In the genomic region with DNA sequence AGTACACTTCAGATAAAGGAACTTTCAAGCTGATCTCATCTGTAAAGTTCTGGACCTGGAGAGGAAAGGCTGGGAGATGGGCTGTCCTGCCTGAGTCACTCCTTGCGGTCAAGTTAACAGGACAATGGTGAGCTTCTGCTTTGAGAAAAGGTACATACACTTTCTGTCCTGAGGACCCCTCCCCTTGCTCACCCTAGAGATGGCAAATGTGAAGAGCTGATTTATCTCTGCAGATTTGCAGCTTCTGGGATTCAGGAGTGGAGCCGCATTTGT, we compare ENCODE assay signal across 24 cellular contexts.
DNase-seq lines count a peak whose midpoint lies in the region; ATAC-seq, FAIRE-seq and TF ChIP-seq lines count a peak whose summit lies in the region.
"Had no signal": no experiment of that assay in that cellular context is flagged by ENCODE, and none has a peak within 500 bp of the region (broad histone marks: within the 10 kb centered on the region; RNA-seq: fewer than 3 reads in every experiment).

No MANE protein-coding gene starts in this region.

- 90% methylated on average over 2 of the region's 2 CpGs; no CpG with 5 or more reads in 1 of the 2 experiments for WGBS in mesodermal cell (ENCODE audit: insufficient coverage in 2 of 2), 2 experiments
- 80 to 89% methylated on average over 2 of the region's 2 CpGs for WGBS in pancreas, 2 donors

- FAIRE-seq in astrocyte (lab: Jason Lieb, UNC) (no peak), pancreas (lab: Jason Lieb, UNC) (no peak)
- FAIRE-seq: A549 had no signal

- no peaks in the 10 kb centered on the region for H4K20me1 ChIP-seq in astrocyte (ENCODE audit: insufficient read depth, low read length)

- intact Hi-C loops in activated T-helper 1 cell treated with anti-CD3 and anti-CD28 coated beads, Interleukin-12 subunit alpha, Interleukin-12 subunit beta, Interleukin-2, Interleukin-4 antibody, amounts not matched to agents 30 ng/mL and 10 ng/mL and 1 ng/mL, durations not matched to agents 14 hours and 24 hours and 36 hours (cut with micrococcal nuclease) = no loop called here
- intact Hi-C loops in vagina (cut with DNase I) (no loop called here), pancreas (cut with DNase I) (no loop called here)
- intact Hi-C loops in activated T-helper 2 cell treated with anti-CD3 and anti-CD28 coated beads, Interferon-gamma antibody, Interleukin-2, Interleukin-4, amounts not matched to agents 10 μg/mL and 5 μg/mL and 100 μg/mL, durations not matched to agents 14 hours and 24 hours and 36 hours (cut with micrococcal nuclease) = no loop called here

- peaks cover 31% of the 10 kb centered on the region for H3K36me3 Mint-ChIP-seq in stimulated activated naive CD8-positive, alpha-beta T cell treated with anti-CD3 and anti-CD28 coated beads, Interleukin-15, Interleukin-2, amounts not matched to agents 100 ng/mL and 50 ng/mL, for 24 hours (ENCODE audit: low read depth)
- no peaks in the 10 kb centered on the region for H3K36me3 Mint-ChIP-seq in astrocyte (ENCODE audit: low read depth, unreplicated experiment)
- H3K36me3 Mint-ChIP-seq in activated T-helper 1 cell treated with anti-CD3 and anti-CD28 coated beads, Interleukin-12 subunit alpha, Interleukin-12 subunit beta, Interleukin-2, Interleukin-4 antibody, amounts not matched to agents 30 ng/mL and 10 ng/mL and 1 ng/mL, durations not matched to agents 14 hours and 24 hours and 36 hours (ENCODE audit: low read depth) = peaks cover 30% of the 10 kb centered on the region
- H3K36me3 Mint-ChIP-seq in activated T-helper 2 cell treated with anti-CD3 and anti-CD28 coated beads, Interferon-gamma antibody, Interleukin-2, Interleukin-4, amounts not matched to agents 10 μg/mL and 5 μg/mL and 100 μg/mL, durations not matched to agents 14 hours and 24 hours and 36 hours (ENCODE audit: low read depth) = peaks cover 44% of the 10 kb centered on the region
- H3K36me3 Mint-ChIP-seq: stimulated activated memory B cell treated with anti-CD40 and anti-IgM and Interleukin-4, amounts not matched to agents 10 μg/mL and 1 μg/mL and 100 μg/mL, for 72 hours had no signal

- no peaks in the 10 kb centered on the region for H3K36me3 ChIP-seq in astrocyte (ENCODE audit: insufficient read depth, low read length)
- H3K36me3 ChIP-seq in mesodermal cell (ENCODE audit: control insufficient read depth, insufficient read depth, low read length) = no peaks in the 10 kb centered on the region
- H3K36me3 ChIP-seq in vagina = no peaks in the 10 kb centered on the region
- no peaks in the 10 kb centered on the region for H3K36me3 ChIP-seq in pancreas
- H3K36me3 ChIP-seq: HAP-1, MG63, thoracic aorta had no signal

- no peak for TF ChIP-seq POLR2A in vagina (IDR thresholded peaks at IDR 0.05)

- H3K4me3 ChIP-seq in astrocyte (ENCODE audit: insufficient read depth, low read depth, low read length) = no peak overlapping the region
- H3K4me3 ChIP-seq in mesodermal cell (ENCODE audit: extremely low read depth, insufficient read depth, low read length, poor library complexity, severe bottlenecking) = no peak overlapping the region
- H3K4me3 ChIP-seq in vagina = no peak overlapping the region
- no peak overlapping the region for H3K4me3 ChIP-seq in pancreas
- H3K4me3 ChIP-seq: A549, HAP-1, MG63, mucosa of descending colon, SK-N-MC, skin epidermis, thoracic aorta had no signal

- peak overlapping the region; percentile 32 for H3K27ac Mint-ChIP-seq in stimulated activated naive CD8-positive, alpha-beta T cell treated with anti-CD3 and anti-CD28 coated beads, Interleukin-15, Interleukin-2, amounts not matched to agents 100 ng/mL and 50 ng/mL, for 24 hours
- peak overlapping the region; percentile 93 for H3K27ac Mint-ChIP-seq in astrocyte (ENCODE audit: unreplicated experiment)
- H3K27ac Mint-ChIP-seq in activated T-helper 1 cell treated with anti-CD3 and anti-CD28 coated beads, Interleukin-12 subunit alpha, Interleukin-12 subunit beta, Interleukin-2, Interleukin-4 antibody, amounts not matched to agents 30 ng/mL and 10 ng/mL and 1 ng/mL, durations not matched to agents 14 hours and 24 hours and 36 hours = no peak overlapping the region
- H3K27ac Mint-ChIP-seq in activated T-helper 2 cell treated with anti-CD3 and anti-CD28 coated beads, Interferon-gamma antibody, Interleukin-2, Interleukin-4, amounts not matched to agents 10 μg/mL and 5 μg/mL and 100 μg/mL, durations not matched to agents 14 hours and 24 hours and 36 hours = no peak overlapping the region
- H3K27ac Mint-ChIP-seq: T-helper 2 cell treated with Interferon-gamma antibody and Interleukin-4, amounts not matched to agents 5 μg/mL and 100 μg/mL, for 36 hours had no signal

- H3K27ac ChIP-seq in astrocyte (ENCODE audit: low read depth, low read length) = peak overlapping the region; percentile 93
- H3K27ac ChIP-seq in mesodermal cell (ENCODE audit: low read depth, low read length, severe bottlenecking) = peak overlapping the region; percentile 74
- no peak overlapping the region for H3K27ac ChIP-seq in vagina
- no peak overlapping the region for H3K27ac ChIP-seq in pancreas
- H3K27ac ChIP-seq: A549, SK-N-MC, skin epidermis, thoracic aorta had no signal

- no peak for TF ChIP-seq CTCF in astrocyte (IDR thresholded peaks at IDR 0.05; ENCODE audit: insufficient read depth, low read depth, low read length)
- TF ChIP-seq CTCF in vagina (IDR thresholded peaks at IDR 0.05) = no peak
- no peak for TF ChIP-seq CTCF in pancreas (IDR thresholded peaks at IDR 0.05)

- H3K4me1 ChIP-seq in astrocyte (ENCODE audit: insufficient read depth, low read length) = peaks cover 37% of the 10 kb centered on the region
- peaks cover 31% of the 10 kb centered on the region for H3K4me1 ChIP-seq in mesodermal cell (ENCODE audit: control insufficient read depth, insufficient read depth, low read length, poor library complexity, severe bottlenecking)
- no peaks in the 10 kb centered on the region for H3K4me1 ChIP-seq in vagina
- no peaks in the 10 kb centered on the region for H3K4me1 ChIP-seq in pancreas
- H3K4me1 ChIP-seq: A549, HAP-1 had no signal

- DNase-seq in stimulated activated naive CD8-positive, alpha-beta T cell treated with anti-CD3 and anti-CD28 coated beads, Interleukin-15, Interleukin-2, amounts not matched to agents 100 U/mL and 50 U/mL, for 24 hours = no peak
- DNase-seq in astrocyte (ENCODE audit: low read depth) (peak; percentile 76), vagina (ENCODE audit: extremely low spot score in 2 of 2) (no peak), pancreas (no peak)
- no peak for DNase-seq in activated T-helper 1 cell treated with anti-CD3 and anti-CD28 coated beads, Interleukin-12 subunit alpha, Interleukin-12 subunit beta, Interleukin-2, Interleukin-4 antibody, amounts not matched to agents 30 ng/mL and 10 ng/mL and 1 ng/mL, durations not matched to agents 14 hours and 24 hours and 36 hours (ENCODE audit: low spot score)
- no peak for DNase-seq in activated T-helper 2 cell treated with anti-CD3 and anti-CD28 coated beads, Interferon-gamma antibody, Interleukin-2, Interleukin-4, amounts not matched to agents 10 μg/mL and 5 μg/mL and 100 μg/mL, durations not matched to agents 14 hours and 24 hours and 36 hours (ENCODE audit: low spot score)
- DNase-seq: activated CD8-positive, alpha-beta memory T cell treated with anti-CD3 and anti-CD28 coated beads, Interleukin-2, amount 50 U/mL, for 4 hours; activated gamma-delta T cell; cortex of kidney; MG63; mucosa of descending colon; NCI-H1417 treated with DMSO at 0.1 percent for 48 hours; NCI-H524 treated with DMSO at 0.1 percent for 48 hours; RPMI8226; stimulated activated CD4-positive, alpha-beta T cell treated with anti-CD3 and anti-CD28 coated beads, Interleukin-2, amount 100 ng/mL, for 24 hours had no signal

- peaks cover 17% of the 10 kb centered on the region for H3K9me3 Mint-ChIP-seq in stimulated activated naive CD8-positive, alpha-beta T cell treated with anti-CD3 and anti-CD28 coated beads, Interleukin-15, Interleukin-2, amounts not matched to agents 100 ng/mL and 50 ng/mL, for 24 hours
- H3K9me3 Mint-ChIP-seq in astrocyte (ENCODE audit: unreplicated experiment) = peaks cover 2% of the 10 kb centered on the region
- peaks cover 40% of the 10 kb centered on the region for H3K9me3 Mint-ChIP-seq in activated T-helper 1 cell treated with anti-CD3 and anti-CD28 coated beads, Interleukin-12 subunit alpha, Interleukin-12 subunit beta, Interleukin-2, Interleukin-4 antibody, amounts not matched to agents 30 ng/mL and 10 ng/mL and 1 ng/mL, durations not matched to agents 14 hours and 24 hours and 36 hours
- peaks cover 35% of the 10 kb centered on the region for H3K9me3 Mint-ChIP-seq in activated T-helper 2 cell treated with anti-CD3 and anti-CD28 coated beads, Interferon-gamma antibody, Interleukin-2, Interleukin-4, amounts not matched to agents 10 μg/mL and 5 μg/mL and 100 μg/mL, durations not matched to agents 14 hours and 24 hours and 36 hours

- H3K27me3 ChIP-seq in astrocyte (ENCODE audit: insufficient read depth, low read length) (no peaks in the 10 kb centered on the region), vagina (no peaks in the 10 kb centered on the region), pancreas (no peaks in the 10 kb centered on the region)
- H3K27me3 ChIP-seq: MG63 had no signal

- H3K9ac ChIP-seq in astrocyte (ENCODE audit: low read length) = peak overlapping the region; percentile 61

- H3K9me3 ChIP-seq in astrocyte (ENCODE audit: insufficient read depth, low read depth, low read length) (no peaks in the 10 kb centered on the region), mesodermal cell (ENCODE audit: control insufficient read depth, low read length) (peaks cover 7% of the 10 kb centered on the region), vagina (no peaks in the 10 kb centered on the region), pancreas (no peaks in the 10 kb centered on the region)
- H3K9me3 ChIP-seq: A549, HAP-1, MG63, mucosa of descending colon, thoracic aorta had no signal

- H3K4me3 Mint-ChIP-seq in stimulated activated naive CD8-positive, alpha-beta T cell treated with anti-CD3 and anti-CD28 coated beads, Interleukin-15, Interleukin-2, amounts not matched to agents 100 ng/mL and 50 ng/mL, for 24 hours = no peak overlapping the region
- no peak overlapping the region for H3K4me3 Mint-ChIP-seq in astrocyte (ENCODE audit: unreplicated experiment)
- H3K4me3 Mint-ChIP-seq in activated T-helper 1 cell treated with anti-CD3 and anti-CD28 coated beads, Interleukin-12 subunit alpha, Interleukin-12 subunit beta, Interleukin-2, Interleukin-4 antibody, amounts not matched to agents 30 ng/mL and 10 ng/mL and 1 ng/mL, durations not matched to agents 14 hours and 24 hours and 36 hours = no peak overlapping the region
- H3K4me3 Mint-ChIP-seq in activated T-helper 2 cell treated with anti-CD3 and anti-CD28 coated beads, Interferon-gamma antibody, Interleukin-2, Interleukin-4, amounts not matched to agents 10 μg/mL and 5 μg/mL and 100 μg/mL, durations not matched to agents 14 hours and 24 hours and 36 hours (ENCODE audit: low read depth) = no peak overlapping the region
- H3K4me3 Mint-ChIP-seq: stimulated activated memory B cell treated with anti-CD40 and anti-IgM and Interleukin-4, amounts not matched to agents 10 μg/mL and 1 μg/mL and 100 μg/mL, for 72 hours; T-helper 2 cell treated with Interferon-gamma antibody and Interleukin-4, amounts not matched to agents 5 μg/mL and 100 μg/mL, for 36 hours had no signal

- H3K79me2 ChIP-seq in astrocyte (ENCODE audit: insufficient read depth, low read length) = no peaks in the 10 kb centered on the region

- ATAC-seq in stimulated activated naive CD8-positive, alpha-beta T cell treated with anti-CD3 and anti-CD28 coated beads, Interleukin-15, Interleukin-2, amounts not matched to agents 100 U/mL and 50 U/mL, for 24 hours = no peak
- no peak for ATAC-seq in pancreas
- ATAC-seq: A549; mucosa of descending colon; stimulated activated memory B cell treated with anti-CD40 and anti-IgM and Interleukin-4, amounts not matched to agents 10 μg/mL and 1 μg/mL and 100 μg/mL, for 72 hours had no signal

- H3K27me3 Mint-ChIP-seq in stimulated activated naive CD8-positive, alpha-beta T cell treated with anti-CD3 and anti-CD28 coated beads, Interleukin-15, Interleukin-2, amounts not matched to agents 100 ng/mL and 50 ng/mL, for 24 hours = peaks cover 13% of the 10 kb centered on the region
- peaks cover 6% of the 10 kb centered on the region for H3K27me3 Mint-ChIP-seq in astrocyte (ENCODE audit: low read depth, unreplicated experiment)
- no peaks in the 10 kb centered on the region for H3K27me3 Mint-ChIP-seq in activated T-helper 1 cell treated with anti-CD3 and anti-CD28 coated beads, Interleukin-12 subunit alpha, Interleukin-12 subunit beta, Interleukin-2, Interleukin-4 antibody, amounts not matched to agents 30 ng/mL and 10 ng/mL and 1 ng/mL, durations not matched to agents 14 hours and 24 hours and 36 hours (ENCODE audit: insufficient read depth)
- no peaks in the 10 kb centered on the region for H3K27me3 Mint-ChIP-seq in activated T-helper 2 cell treated with anti-CD3 and anti-CD28 coated beads, Interferon-gamma antibody, Interleukin-2, Interleukin-4, amounts not matched to agents 10 μg/mL and 5 μg/mL and 100 μg/mL, durations not matched to agents 14 hours and 24 hours and 36 hours (ENCODE audit: low read depth)
- H3K27me3 Mint-ChIP-seq: stimulated activated memory B cell treated with anti-CD40 and anti-IgM and Interleukin-4, amounts not matched to agents 10 μg/mL and 1 μg/mL and 100 μg/mL, for 72 hours had no signal

- no peak overlapping the region for H2AFZ ChIP-seq in astrocyte (ENCODE audit: low read depth, low read length)

- H3K4me2 ChIP-seq in astrocyte (ENCODE audit: low read length) = peak overlapping the region; percentile 14
- H3K4me2 ChIP-seq: A549 had no signal

- peaks cover 56% of the 10 kb centered on the region for H3K4me1 Mint-ChIP-seq in stimulated activated naive CD8-positive, alpha-beta T cell treated with anti-CD3 and anti-CD28 coated beads, Interleukin-15, Interleukin-2, amounts not matched to agents 100 ng/mL and 50 ng/mL, for 24 hours (ENCODE audit: low read depth)
- peaks cover 35% of the 10 kb centered on the region for H3K4me1 Mint-ChIP-seq in astrocyte (ENCODE audit: low read depth, unreplicated experiment)
- H3K4me1 Mint-ChIP-seq in activated T-helper 1 cell treated with anti-CD3 and anti-CD28 coated beads, Interleukin-12 subunit alpha, Interleukin-12 subunit beta, Interleukin-2, Interleukin-4 antibody, amounts not matched to agents 30 ng/mL and 10 ng/mL and 1 ng/mL, durations not matched to agents 14 hours and 24 hours and 36 hours (ENCODE audit: low read depth) = peaks cover 57% of the 10 kb centered on the region
- H3K4me1 Mint-ChIP-seq in activated T-helper 2 cell treated with anti-CD3 and anti-CD28 coated beads, Interferon-gamma antibody, Interleukin-2, Interleukin-4, amounts not matched to agents 10 μg/mL and 5 μg/mL and 100 μg/mL, durations not matched to agents 14 hours and 24 hours and 36 hours (ENCODE audit: low read depth) = peaks cover 65% of the 10 kb centered on the region

Comparison
In these comparisons a context has a peak if more than half of its experiments do, and no peak if none do; other contexts are left out.
1. H3K27ac Mint-ChIP-seq: peak in stimulated activated naive CD8-positive, alpha-beta T cell treated with anti-CD3 and anti-CD28 coated beads, Interleukin-15, Interleukin-2, amounts not matched to agents 100 ng/mL and 50 ng/mL, for 24 hours (single experiment) and astrocyte (single experiment); none in activated T-helper 1 cell treated with anti-CD3 and anti-CD28 coated beads, Interleukin-12 subunit alpha, Interleukin-12 subunit beta, Interleukin-2, Interleukin-4 antibody, amounts not matched to agents 30 ng/mL and 10 ng/mL and 1 ng/mL, durations not matched to agents 14 hours and 24 hours and 36 hours (single experiment) and activated T-helper 2 cell treated with anti-CD3 and anti-CD28 coated beads, Interferon-gamma antibody, Interleukin-2, Interleukin-4, amounts not matched to agents 10 μg/mL and 5 μg/mL and 100 μg/mL, durations not matched to agents 14 hours and 24 hours and 36 hours (single experiment).
2. H3K27ac ChIP-seq: peak in astrocyte (single experiment) and mesodermal cell (single experiment); none in vagina (single experiment) and pancreas (0 of 4).